ENCODE assay signal across 9 cellular contexts in genomic region chr2:115160523-115161521, GRCh38.
DNase-seq lines count a peak whose midpoint lies in the region; ATAC-seq and TF ChIP-seq lines count a peak whose summit lies in the region.
"Had no signal": no experiment of that assay in that cellular context is flagged by ENCODE, and none has a peak within 500 bp of the region (broad histone marks: within the 10 kb centered on the region; RNA-seq: fewer than 3 reads in every experiment).

No MANE protein-coding gene starts in this region.

- peaks cover 0 to 6% (median 6%) of the 10 kb centered on the region in 3 donors for H3K36me3 Mint-ChIP-seq in naive thymus-derived CD8-positive, alpha-beta T cell

- peak overlapping the region in 1 of 10 donors; percentile 47 for H3K27ac Mint-ChIP-seq in naive thymus-derived CD8-positive, alpha-beta T cell

- H3K9me3 ChIP-seq in body of pancreas, result no peaks in the 10 kb centered on the region

- H3K4me3 Mint-ChIP-seq in naive thymus-derived CD8-positive, alpha-beta T cell, result peak overlapping the region; percentile 40 to 73 (median 58)

- in situ Hi-C loops in Caki2 (cut with HindIII; ENCODE audit: low pct_unique_long_range_greater_than_20kb, low sequenced_read_pairs), result no loop called here

- H3K4me1 ChIP-seq in body of pancreas, result peaks cover 10% of the 10 kb centered on the region

- WGBS in body of pancreas, 2 donors, result 5% methylated on average over 24 to 41 of the region's 62 CpGs

- H3K9me3 Mint-ChIP-seq in naive thymus-derived CD8-positive, alpha-beta T cell, result peaks cover 0 to 16% (median 2%) of the 10 kb centered on the region in 9 donors

- peak overlapping the region; percentile 52 to 65 for H3K4me3 ChIP-seq in body of pancreas

- no peaks in the 10 kb centered on the region for H3K36me3 ChIP-seq in body of pancreas (replicated peaks in 1 of 2; ENCODE audit: insufficient read depth in 1 of 2, low read depth in 2 of 2)

- H3K27me3 Mint-ChIP-seq in naive thymus-derived CD8-positive, alpha-beta T cell, result peaks cover 8 to 29% (median 26%) of the 10 kb centered on the region in 5 donors

- peak; percentile 79 for ATAC-seq in body of pancreas
- ATAC-seq in naive thymus-derived CD8-positive, alpha-beta T cell, result no peak

- POLR2A ChIA-PET in naive thymus-derived CD8-positive, alpha-beta T cell (lab: Charles Lee), result no interaction called here

- no peak for TF ChIP-seq CTCF in body of pancreas (IDR thresholded peaks at IDR 0.05)

- no peaks in the 10 kb centered on the region for H3K27me3 ChIP-seq in body of pancreas

- H3K27ac ChIP-seq in body of pancreas, result peak overlapping the region; percentile 65 to 91 (median 85)

- peak in 1 of 3 donors; percentile 34 for TF ChIP-seq POLR2A in body of pancreas (IDR thresholded peaks at IDR 0.05)

- DNase-seq in Caki2 (ENCODE audit: low read depth) (peak; percentile 71), NCI-H1105 treated with DMSO at 0.1 percent for 48 hours (lab: John Stamatoyannopoulos, UW) (peak; percentile 66), body of pancreas (peak; percentile 57 to 77 (median 70)), NCI-H526 (lab: John Stamatoyannopoulos, UW) (no peak), T-helper 9 cell (no peak), UCSD-AML1 (lab: John Stamatoyannopoulos, UW; ENCODE audit: unreplicated experiment) (no peak)
- DNase-seq in naive thymus-derived CD8-positive, alpha-beta T cell, result peak in 1 of 10 donors; percentile 5
- DNase-seq in activated effector memory CD4-positive, alpha-beta T cell treated with anti-CD3 and anti-CD28 coated beads, Interleukin-2, amount 50 U/mL, for 16 hours, result no peak
- DNase-seq: stimulated activated CD4-positive, alpha-beta T cell treated with anti-CD3 and anti-CD28 coated beads, Interleukin-2, amount 100 ng/mL, for 48 hours had no signal

- intact Hi-C loops in body of pancreas (cut with DNase I), result no loop called here

- peaks cover 0 to 17% (median 6%) of the 10 kb centered on the region in 4 donors for H3K4me1 Mint-ChIP-seq in naive thymus-derived CD8-positive, alpha-beta T cell

Comparison
In these comparisons a context has a peak if more than half of its experiments do, and no peak if none do; other contexts are left out.
1. DNase-seq: peak in Caki2 (single experiment), NCI-H1105 treated with DMSO at 0.1 percent for 48 hours (single experiment) and body of pancreas (4 of 4); none in activated effector memory CD4-positive, alpha-beta T cell treated with anti-CD3 and anti-CD28 coated beads, Interleukin-2, amount 50 U/mL, for 16 hours (single experiment), NCI-H526 (0 of 2), T-helper 9 cell (single experiment) and UCSD-AML1 (single experiment).